Comparison of ENCODE assay signal across 13 cellular contexts in the genomic region with DNA sequence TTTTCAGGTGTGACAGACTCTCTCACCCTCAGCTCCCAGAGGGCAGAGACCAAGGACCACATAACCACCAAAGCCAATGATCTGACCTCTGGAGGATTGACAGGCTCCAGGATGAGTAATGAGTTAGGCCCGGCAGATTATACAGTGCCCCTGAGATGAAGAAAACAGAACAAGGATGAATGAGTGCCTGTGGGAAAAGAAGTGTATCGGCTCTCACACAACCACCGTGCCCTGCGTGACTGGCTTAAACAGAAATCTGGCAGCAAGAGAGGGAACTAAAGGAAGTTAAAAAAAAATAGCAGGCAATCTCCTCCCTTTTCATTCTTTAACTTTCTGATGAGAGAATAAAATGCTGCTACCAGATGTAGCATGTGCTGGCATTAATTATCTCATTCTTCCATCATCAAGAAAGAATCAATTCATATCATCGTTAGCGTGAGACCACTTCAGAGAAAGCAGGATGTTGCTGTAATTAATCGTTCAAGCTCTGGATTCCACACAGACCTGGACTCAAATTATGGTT.
DNase-seq lines count a peak whose midpoint lies in the region; ATAC-seq, FAIRE-seq and TF ChIP-seq lines count a peak whose summit lies in the region.
"Had no signal": no experiment of that assay in that cellular context is flagged by ENCODE, and none has a peak within 500 bp of the region (broad histone marks: within the 10 kb centered on the region; RNA-seq: fewer than 3 reads in every experiment).

No MANE protein-coding gene starts in this region.

- no peak overlapping the region for H3K9ac ChIP-seq in neuronal stem cell (ENCODE audit: low read depth, low read length, poor library complexity)

- H3K27ac ChIP-seq in brain microvascular endothelial cell (peak overlapping the region; percentile 89), neuronal stem cell (replicated peaks; ENCODE audit: low read length) (no peak overlapping the region), small intestine (ENCODE audit: low read depth in 1 of 2, low read length in 1 of 2) (no peak overlapping the region), sigmoid colon (no peak overlapping the region)

- H2BK120ac ChIP-seq in neuronal stem cell (ENCODE audit: low read depth, low read length) = no peak overlapping the region

- H3K9me3 ChIP-seq in neuronal stem cell (replicated peaks in 1 of 2; ENCODE audit: control insufficient read depth in 2 of 2, insufficient read depth in 1 of 2, low read depth in 1 of 2, low read length in 2 of 2) (no peaks in the 10 kb centered on the region), small intestine (ENCODE audit: control insufficient read depth, low read depth) (no peaks in the 10 kb centered on the region), sigmoid colon (no peaks in the 10 kb centered on the region)

- peak overlapping the region; percentile 24 for H2AFZ ChIP-seq in neuronal stem cell (ENCODE audit: low read length)

- H2BK12ac ChIP-seq in neuronal stem cell (ENCODE audit: low read length) = no peak overlapping the region

- no peaks in the 10 kb centered on the region for H3K36me3 Mint-ChIP-seq in T-helper 2 cell treated with Interferon-gamma antibody and Interleukin-4, amounts not matched to agents 5 μg/mL and 100 μg/mL, for 36 hours (ENCODE audit: low read depth)
- H3K36me3 Mint-ChIP-seq: activated naive CD8-positive, alpha-beta T cell treated with anti-CD3 and anti-CD28 coated beads, Interleukin-2, amount 10 ng/mL, durations not matched to agents 7 days and 5 days had no signal

- no peak overlapping the region for H3K14ac ChIP-seq in neuronal stem cell (ENCODE audit: low read length)

- no peak overlapping the region for H2BK15ac ChIP-seq in neuronal stem cell (ENCODE audit: low read length)

- H2BK5ac ChIP-seq in neuronal stem cell (ENCODE audit: low read length) = no peak overlapping the region

- no CpG with 5 or more reads among the region's 7 CpGs for WGBS in neuronal stem cell (ENCODE audit: extremely low coverage in 2 of 2, insufficient read length in 2 of 2, insufficient replicate concordance in 1 of 2), 2 donors
- 59 to 79% (median 73%) methylated on average over 7 of the region's 7 CpGs for WGBS in small intestine, 3 donors
- 57 to 71% methylated on average over 7 of the region's 7 CpGs for WGBS in sigmoid colon, 2 donors

- no peak overlapping the region for H3K23ac ChIP-seq in neuronal stem cell (ENCODE audit: low read depth, low read length, poor library complexity)

- peak; percentile 78 for ATAC-seq in GM18868 (IDR thresholded peaks at IDR 0.05; ENCODE audit: unreplicated experiment)
- ATAC-seq in HG03060 (IDR thresholded peaks at IDR 0.05; ENCODE audit: low read depth, unreplicated experiment) = peak; percentile 67

- no peak for TF ChIP-seq EP300 in sigmoid colon (IDR thresholded peaks at IDR 0.05)

- H3K4me1 ChIP-seq in neuronal stem cell (ENCODE audit: control insufficient read depth in 2 of 2, insufficient read depth in 1 of 2, low read depth in 1 of 2, low read length in 2 of 2) = peaks cover 0 to 3% of the 10 kb centered on the region in 2 donors
- H3K4me1 ChIP-seq in small intestine (ENCODE audit: control insufficient read depth in 2 of 2, insufficient read depth in 1 of 2, low read depth in 1 of 2, low read length in 1 of 2) = no peaks in the 10 kb centered on the region
- H3K4me1 ChIP-seq in sigmoid colon = peaks cover 0 to 6% (median 0%) of the 10 kb centered on the region in 4 donors

- DNase-seq in brain microvascular endothelial cell (peak; percentile 91), neuronal stem cell (ENCODE audit: low spot score) (peak; percentile 9), small intestine (no peak), frontal cortex (ENCODE audit: low spot score in 2 of 2) (no peak), sigmoid colon (no peak)
- DNase-seq in T-helper 2 cell treated with Interferon-gamma antibody and Interleukin-4, amounts not matched to agents 5 μg/mL and 100 μg/mL, for 36 hours (ENCODE audit: low spot score) = no peak
- DNase-seq: activated naive CD8-positive, alpha-beta T cell treated with anti-CD3 and anti-CD28 coated beads, Interleukin-2, amount 10 ng/mL, durations not matched to agents 7 days and 5 days; DND-41; NCI-H2081 treated with DMSO at 0.1 percent for 48 hours; stimulated activated CD4-positive, alpha-beta T cell treated with anti-CD3 and anti-CD28 coated beads, Interleukin-15, amount 100 ng/mL, for 24 hours had no signal

- H4K91ac ChIP-seq in neuronal stem cell (ENCODE audit: low read depth, low read length, poor library complexity) = no peak overlapping the region

- H3K36me3 ChIP-seq in brain microvascular endothelial cell (replicated peaks) = no peaks in the 10 kb centered on the region
- H3K36me3 ChIP-seq in neuronal stem cell (replicated peaks in 1 of 2; ENCODE audit: control insufficient read depth in 2 of 2, insufficient read depth in 2 of 2, low read length in 2 of 2) = no peaks in the 10 kb centered on the region
- H3K36me3 ChIP-seq in small intestine (ENCODE audit: control insufficient read depth in 2 of 2, insufficient read depth in 2 of 2, low read length in 2 of 2) = no peaks in the 10 kb centered on the region
- no peaks in the 10 kb centered on the region for H3K36me3 ChIP-seq in sigmoid colon

- H3K4me3 ChIP-seq in brain microvascular endothelial cell (ENCODE audit: low read depth, low read length) = no peak overlapping the region
- H3K4me3 ChIP-seq in neuronal stem cell (ENCODE audit: low read length in 2 of 2) = no peak overlapping the region
- H3K4me3 ChIP-seq in small intestine (ENCODE audit: low read depth in 1 of 2, low read length in 2 of 2) = no peak overlapping the region
- no peak overlapping the region for H3K4me3 ChIP-seq in sigmoid colon

- no peak overlapping the region for H4K8ac ChIP-seq in neuronal stem cell (ENCODE audit: low read depth, low read length)

- no peaks in the 10 kb centered on the region for H3K4me1 Mint-ChIP-seq in T-helper 2 cell treated with Interferon-gamma antibody and Interleukin-4, amounts not matched to agents 5 μg/mL and 100 μg/mL, for 36 hours (ENCODE audit: low read depth)
- H3K4me1 Mint-ChIP-seq: activated naive CD8-positive, alpha-beta T cell treated with anti-CD3 and anti-CD28 coated beads, Interleukin-2, amount 10 ng/mL, durations not matched to agents 7 days and 5 days had no signal

- no peaks in the 10 kb centered on the region for H3K27me3 Mint-ChIP-seq in T-helper 2 cell treated with Interferon-gamma antibody and Interleukin-4, amounts not matched to agents 5 μg/mL and 100 μg/mL, for 36 hours (ENCODE audit: low read depth)
- H3K27me3 Mint-ChIP-seq: activated naive CD8-positive, alpha-beta T cell treated with anti-CD3 and anti-CD28 coated beads, Interleukin-2, amount 10 ng/mL, durations not matched to agents 7 days and 5 days had no signal

- no peaks in the 10 kb centered on the region for H3K9me3 Mint-ChIP-seq in T-helper 2 cell treated with Interferon-gamma antibody and Interleukin-4, amounts not matched to agents 5 μg/mL and 100 μg/mL, for 36 hours
- H3K9me3 Mint-ChIP-seq: activated naive CD8-positive, alpha-beta T cell treated with anti-CD3 and anti-CD28 coated beads, Interleukin-2, amount 10 ng/mL, durations not matched to agents 7 days and 5 days; T-helper 1 cell treated with Interleukin-12 subunit alpha and Interleukin-12 subunit beta and Interleukin-4 antibody, amounts not matched to agents 30 μg/mL and 1 μg/mL, for 36 hours had no signal

- no peaks in the 10 kb centered on the region for H3K27me3 ChIP-seq in brain microvascular endothelial cell (replicated peaks)
- no peaks in the 10 kb centered on the region for H3K27me3 ChIP-seq in neuronal stem cell (ENCODE audit: control insufficient read depth in 3 of 3, insufficient read depth in 3 of 3, low read depth in 1 of 3, low read length in 3 of 3)
- H3K27me3 ChIP-seq in small intestine (ENCODE audit: control insufficient read depth in 2 of 2, insufficient read depth in 2 of 2, low read length in 2 of 2) = no peaks in the 10 kb centered on the region
- no peaks in the 10 kb centered on the region for H3K27me3 ChIP-seq in sigmoid colon

- TF ChIP-seq POLR2A in sigmoid colon (IDR thresholded peaks at IDR 0.05) = no peak

- no peak for FAIRE-seq in small intestine (lab: Jason Lieb, UNC)
- no peak for FAIRE-seq in frontal cortex (lab: Jason Lieb, UNC)

- TF ChIP-seq CTCF in brain microvascular endothelial cell (IDR thresholded peaks at IDR 0.05; ENCODE audit: low read depth, low read length, missing control alignments) = no peak
- TF ChIP-seq CTCF in sigmoid colon (IDR thresholded peaks at IDR 0.05) = no peak

- H3K4me2 ChIP-seq in neuronal stem cell (ENCODE audit: insufficient read depth, low read length, poor library complexity, severe bottlenecking) = no peak overlapping the region

- H3K27ac Mint-ChIP-seq in T-helper 2 cell treated with Interferon-gamma antibody and Interleukin-4, amounts not matched to agents 5 μg/mL and 100 μg/mL, for 36 hours = no peak overlapping the region
- H3K27ac Mint-ChIP-seq: activated naive CD8-positive, alpha-beta T cell treated with anti-CD3 and anti-CD28 coated beads, Interleukin-2, amount 10 ng/mL, durations not matched to agents 7 days and 5 days; T-helper 1 cell treated with Interleukin-12 subunit alpha and Interleukin-12 subunit beta and Interleukin-4 antibody, amounts not matched to agents 30 μg/mL and 1 μg/mL, for 36 hours had no signal

- no peak overlapping the region for H2AK5ac ChIP-seq in neuronal stem cell (ENCODE audit: low read depth, low read length)

- no peak overlapping the region for H3K4ac ChIP-seq in neuronal stem cell (ENCODE audit: low read length)

- in situ Hi-C loops in brain microvascular endothelial cell (cut with HindIII; ENCODE audit: low pct_ligation_motif_present, low sequenced_read_pairs) = no loop called here

- no peaks in the 10 kb centered on the region for H3K79me1 ChIP-seq in neuronal stem cell (ENCODE audit: low read depth, low read length)

- intact Hi-C loops in sigmoid colon (cut with DNase I) = no loop called here

- no peak overlapping the region for H3K18ac ChIP-seq in neuronal stem cell (ENCODE audit: low read length)

- no peak overlapping the region for H3K4me3 Mint-ChIP-seq in T-helper 2 cell treated with Interferon-gamma antibody and Interleukin-4, amounts not matched to agents 5 μg/mL and 100 μg/mL, for 36 hours
- H3K4me3 Mint-ChIP-seq: activated naive CD8-positive, alpha-beta T cell treated with anti-CD3 and anti-CD28 coated beads, Interleukin-2, amount 10 ng/mL, durations not matched to agents 7 days and 5 days; T-helper 1 cell treated with Interleukin-12 subunit alpha and Interleukin-12 subunit beta and Interleukin-4 antibody, amounts not matched to agents 30 μg/mL and 1 μg/mL, for 36 hours had no signal

Comparison
In these comparisons a context has a peak if more than half of its experiments do, and no peak if none do; other contexts are left out.
1. DNase-seq: peak in brain microvascular endothelial cell (single experiment) and neuronal stem cell (single experiment); none in small intestine (single experiment), frontal cortex (0 of 2), sigmoid colon (single experiment) and T-helper 2 cell treated with Interferon-gamma antibody and Interleukin-4, amounts not matched to agents 5 μg/mL and 100 μg/mL, for 36 hours (single experiment).